ENCODE assay signal across 20 cellular contexts in the genomic region with DNA sequence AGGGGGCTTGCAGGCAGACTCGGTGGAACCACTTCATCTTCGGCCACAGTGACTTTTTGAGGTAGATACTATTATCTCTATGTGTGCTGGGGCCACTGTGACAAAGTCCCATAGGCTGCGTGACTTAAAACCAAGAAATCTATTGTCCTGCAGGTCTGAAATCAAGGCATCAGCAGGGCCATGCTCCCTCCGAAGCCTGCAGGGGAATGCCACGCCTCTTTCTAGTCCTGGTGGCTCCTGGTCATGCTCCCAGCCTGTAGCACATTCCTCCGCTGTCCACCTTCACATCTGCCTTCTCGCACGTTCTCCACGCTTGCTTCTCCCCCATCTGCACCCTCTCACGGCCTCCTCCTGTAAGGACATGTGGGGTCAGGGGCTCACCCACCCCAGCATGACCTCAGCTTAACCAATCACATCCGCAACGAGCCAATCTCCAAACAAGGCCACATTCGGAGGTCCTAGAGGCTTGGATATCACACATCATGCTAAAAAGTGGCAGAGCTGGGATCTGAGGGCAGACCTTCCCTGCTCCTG.
"Had no signal": no experiment of that assay in that cellular context is flagged by ENCODE, and none has a peak within 500 bp of the region (broad histone marks: within the 10 kb centered on the region; RNA-seq: fewer than 3 reads in every experiment).

No MANE protein-coding gene starts in this region.

- H3K27me3 ChIP-seq: sigmoid colon, upper lobe of left lung, vagina had no signal

- H3K27ac Mint-ChIP-seq: mesothelial cell of epicardium, natural killer cell had no signal

- H3K27ac ChIP-seq: dorsolateral prefrontal cortex, heart right ventricle, parathyroid adenoma, prostate gland, sigmoid colon, skin epidermis, upper lobe of left lung, vagina had no signal

- H3K36me3 ChIP-seq: heart right ventricle, prostate gland, sigmoid colon, upper lobe of left lung, vagina had no signal

- H3K9me3 ChIP-seq: heart right ventricle, prostate gland, sigmoid colon, upper lobe of left lung, vagina had no signal

- H3K4me1 ChIP-seq: parathyroid adenoma, prostate gland, sigmoid colon, upper lobe of left lung, vagina had no signal

- H3K36me3 Mint-ChIP-seq: mesothelial cell of epicardium, natural killer cell had no signal

- H3K79me2 ChIP-seq: parathyroid adenoma had no signal

- DNase-seq: cortex of kidney; effector CD8-positive, alpha-beta T cell; heart right ventricle; hypothalamus; kidney glomerular epithelial cell; mammary epithelial cell; natural killer cell; nucleus accumbens; retina; sigmoid colon; stimulated activated CD4-positive, alpha-beta T cell treated with anti-CD3 and anti-CD28 coated beads, Interleukin-12 subunit alpha, Interleukin-12 subunit beta, amount 100 ng/mL, for 4 hours; stimulated activated naive CD4-positive, alpha-beta T cell treated with Interleukin-2 at 50 U/mL for 16 hours; upper lobe of left lung had no signal

- H3K9ac ChIP-seq: parathyroid adenoma had no signal

- ATAC-seq: esophagus mucosa had no signal

- H3K9me3 Mint-ChIP-seq: mesothelial cell of epicardium, natural killer cell had no signal

- H3K4me3 ChIP-seq: dorsolateral prefrontal cortex, heart right ventricle, prostate gland, sigmoid colon, skin epidermis, upper lobe of left lung, vagina had no signal

- H2AFZ ChIP-seq: parathyroid adenoma had no signal
